ENCODE assay signal across 8 cellular contexts in the genomic region with DNA sequence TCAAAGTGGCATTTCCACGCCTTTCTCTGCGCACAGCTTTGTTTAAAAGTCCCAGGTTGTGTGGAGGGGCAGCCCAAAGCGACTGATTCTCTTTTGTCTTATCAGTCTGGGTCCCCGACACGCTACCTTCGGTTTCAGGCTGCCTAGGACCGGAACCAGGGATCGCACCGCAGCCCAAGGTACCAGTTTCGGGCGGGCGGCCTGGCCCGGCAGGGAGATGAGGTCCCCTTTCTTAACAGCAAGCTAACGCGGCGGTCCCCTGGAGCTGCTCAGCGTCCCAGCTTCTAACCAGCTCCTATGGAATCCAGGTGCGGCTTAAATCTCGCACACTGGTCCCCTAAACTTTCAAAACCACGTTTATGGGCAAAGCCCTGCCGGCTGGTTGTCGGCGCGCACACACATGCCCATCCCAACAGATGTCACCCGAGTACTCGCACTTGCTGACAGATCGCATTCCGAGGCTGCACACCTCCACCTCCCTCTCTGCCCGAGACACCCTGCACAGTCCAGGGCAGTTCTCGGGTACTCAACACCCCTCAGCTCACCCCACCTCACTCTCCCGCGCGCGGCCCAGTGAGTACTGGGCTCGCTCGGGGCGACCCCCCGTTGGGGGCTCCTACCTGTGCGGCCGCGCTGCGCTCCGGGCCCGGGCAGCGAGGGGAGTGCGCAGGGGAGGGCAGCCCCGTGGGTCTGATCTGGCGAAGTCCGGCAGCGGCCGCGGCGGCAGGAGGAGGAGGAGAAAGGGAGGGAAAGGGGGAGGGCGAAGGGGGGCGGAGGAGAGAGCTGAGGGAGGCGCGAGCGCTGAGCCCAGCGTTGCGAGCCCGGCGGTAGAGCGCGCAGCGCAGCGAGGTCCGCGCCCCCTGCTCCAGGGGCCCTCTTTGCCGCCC. TPM values are rescaled to one million over a fixed set of nuclear protein-coding genes. Genes with fewer than 3 reads are reported as not detected.
DNase-seq lines count a peak whose midpoint lies in the region; ATAC-seq, FAIRE-seq and TF ChIP-seq lines count a peak whose summit lies in the region.

A gene with protein sequence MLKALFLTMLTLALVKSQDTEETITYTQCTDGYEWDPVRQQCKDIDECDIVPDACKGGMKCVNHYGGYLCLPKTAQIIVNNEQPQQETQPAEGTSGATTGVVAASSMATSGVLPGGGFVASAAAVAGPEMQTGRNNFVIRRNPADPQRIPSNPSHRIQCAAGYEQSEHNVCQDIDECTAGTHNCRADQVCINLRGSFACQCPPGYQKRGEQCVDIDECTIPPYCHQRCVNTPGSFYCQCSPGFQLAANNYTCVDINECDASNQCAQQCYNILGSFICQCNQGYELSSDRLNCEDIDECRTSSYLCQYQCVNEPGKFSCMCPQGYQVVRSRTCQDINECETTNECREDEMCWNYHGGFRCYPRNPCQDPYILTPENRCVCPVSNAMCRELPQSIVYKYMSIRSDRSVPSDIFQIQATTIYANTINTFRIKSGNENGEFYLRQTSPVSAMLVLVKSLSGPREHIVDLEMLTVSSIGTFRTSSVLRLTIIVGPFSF (minus strand): TSS at position 692 of the 887 bp plus-strand sequence. CDS start 1,342 bp downstream, outside the sequence.

- FAIRE-seq in small intestine (lab: Jason Lieb, UNC) = no peak

- H3K27me3 Mint-ChIP-seq in endodermal cell (ENCODE audit: insufficient read depth) (peaks cover 52% of the 10 kb centered on the region), type B pancreatic cell (peaks cover 51% of the 10 kb centered on the region)
- H3K27me3 Mint-ChIP-seq in activated CD4-positive, alpha-beta memory T cell treated with anti-CD3 and anti-CD28 coated beads, Interleukin-2, amount 10 ng/mL, durations not matched to agents 7 days and 5 days = peaks cover 40% of the 10 kb centered on the region

- H3K36me3 ChIP-seq in GM06990 (ENCODE audit: control insufficient read depth, insufficient read depth, low read length) (no peaks in the 10 kb centered on the region), endodermal cell (ENCODE audit: control insufficient read depth, insufficient read depth, low read length) (no peaks in the 10 kb centered on the region), mesenchymal stem cell (ENCODE audit: control insufficient read depth in 1 of 2, insufficient read depth in 2 of 2, low read depth in 1 of 2, low read length in 2 of 2) (peaks cover 0 to 25% of the 10 kb centered on the region in 2 experiments), small intestine (ENCODE audit: control insufficient read depth in 2 of 2, insufficient read depth in 2 of 2, low read length in 2 of 2) (no peaks in the 10 kb centered on the region)

- H3K9me3 ChIP-seq in endodermal cell (ENCODE audit: control insufficient read depth, low read length) (no peaks in the 10 kb centered on the region), mesenchymal stem cell (ENCODE audit: control insufficient read depth, low read length) (no peaks in the 10 kb centered on the region), small intestine (ENCODE audit: control insufficient read depth, low read depth) (no peaks in the 10 kb centered on the region)

- H3K4me2 ChIP-seq in mesenchymal stem cell (ENCODE audit: low read length, poor library complexity, severe bottlenecking) = peak within 1 kb of the TSS; percentile 98

- TF ChIP-seq CTCF in GM06990 (IDR thresholded peaks at IDR 0.05; ENCODE audit: insufficient read depth, low read length, poor library complexity, severe bottlenecking) (no peak), endodermal cell (conservative IDR thresholded peaks at IDR 0.05) (no peak), type B pancreatic cell (conservative IDR thresholded peaks at IDR 0.05) (no peak)

- no peaks in the 10 kb centered on the region for H3K4me1 ChIP-seq in endodermal cell (ENCODE audit: control insufficient read depth, insufficient read depth, low read length)
- H3K4me1 ChIP-seq in mesenchymal stem cell (ENCODE audit: control insufficient read depth, insufficient read depth, low read depth, low read length) = peaks cover 8% of the 10 kb centered on the region
- no peaks in the 10 kb centered on the region for H3K4me1 ChIP-seq in small intestine (ENCODE audit: control insufficient read depth in 2 of 2, insufficient read depth in 1 of 2, low read depth in 1 of 2, low read length in 1 of 2)

- H3K27ac Mint-ChIP-seq in endodermal cell = no peak within 1 kb of the TSS
- H3K27ac Mint-ChIP-seq in type B pancreatic cell = peak within 1 kb of the TSS; percentile 91
- H3K27ac Mint-ChIP-seq in activated CD4-positive, alpha-beta memory T cell treated with anti-CD3 and anti-CD28 coated beads, Interleukin-2, amount 10 ng/mL, durations not matched to agents 7 days and 5 days = no peak within 1 kb of the TSS

- peak within 1 kb of the TSS; percentile 91 for H2AFZ ChIP-seq in mesenchymal stem cell (ENCODE audit: low read depth, low read length)

- peak within 1 kb of the TSS; percentile 66 for H2BK120ac ChIP-seq in mesenchymal stem cell (ENCODE audit: low read depth, low read length)

- H3K4me1 Mint-ChIP-seq in endodermal cell (peaks cover 10% of the 10 kb centered on the region), type B pancreatic cell (ENCODE audit: unreplicated experiment) (peaks cover 9% of the 10 kb centered on the region)
- peaks cover 1% of the 10 kb centered on the region for H3K4me1 Mint-ChIP-seq in activated CD4-positive, alpha-beta memory T cell treated with anti-CD3 and anti-CD28 coated beads, Interleukin-2, amount 10 ng/mL, durations not matched to agents 7 days and 5 days

- H3K27me3 ChIP-seq in GM06990 (replicated peaks; ENCODE audit: control insufficient read depth, insufficient read depth, low read length) = no peaks in the 10 kb centered on the region; the same call in 1 of the 2 replicates
- peaks cover 59% of the 10 kb centered on the region for H3K27me3 ChIP-seq in endodermal cell (ENCODE audit: control insufficient read depth, insufficient read depth, low read length, poor library complexity, severe bottlenecking)
- H3K27me3 ChIP-seq in mesenchymal stem cell (ENCODE audit: control insufficient read depth in 1 of 2, insufficient read depth in 1 of 2, low read length in 2 of 2) = peaks cover 13 to 20% of the 10 kb centered on the region in 2 experiments
- H3K27me3 ChIP-seq in small intestine (ENCODE audit: control insufficient read depth in 2 of 2, insufficient read depth in 2 of 2, low read length in 2 of 2) = peaks cover 0 to 5% of the 10 kb centered on the region in 2 donors

- H3K23ac ChIP-seq in mesenchymal stem cell (ENCODE audit: low read length in 2 of 2) = peak within 1 kb of the TSS in 1 of 2 experiments; percentile 50

- peak within 1 kb of the TSS in 1 of 2 experiments; percentile 93 for H3K14ac ChIP-seq in mesenchymal stem cell (ENCODE audit: low read length in 2 of 2)

- H3K18ac ChIP-seq in mesenchymal stem cell (ENCODE audit: low read depth in 1 of 2, low read length in 2 of 2) = peak within 1 kb of the TSS; percentile 77 to 92

- CTCF ChIA-PET in activated CD4-positive, alpha-beta memory T cell treated with anti-CD3 and anti-CD28 coated beads, Interleukin-2, amount 10 ng/mL, durations not matched to agents 7 days and 5 days (lab: Charles Lee) = no interaction called here

- POLR2A ChIA-PET in activated CD4-positive, alpha-beta memory T cell treated with anti-CD3 and anti-CD28 coated beads, Interleukin-2, amount 10 ng/mL, durations not matched to agents 7 days and 5 days (lab: Charles Lee) = no interaction called here

- H2BK12ac ChIP-seq in mesenchymal stem cell (ENCODE audit: low read length in 2 of 2) = peak within 1 kb of the TSS; percentile 63 to 90

- H4K91ac ChIP-seq in mesenchymal stem cell (ENCODE audit: low read length) = no peak within 1 kb of the TSS

- H3K27ac ChIP-seq in endodermal cell (ENCODE audit: low read depth, low read length) (no peak within 1 kb of the TSS), mesenchymal stem cell (ENCODE audit: low read length, poor library complexity, severe bottlenecking) (no peak within 1 kb of the TSS), small intestine (ENCODE audit: low read depth in 1 of 2, low read length in 1 of 2) (peak within 1 kb of the TSS in 1 of 2 donors; percentile 34)

- H3K9ac ChIP-seq in endodermal cell (ENCODE audit: extremely low read depth, low read length, poor library complexity, severe bottlenecking) = no peak within 1 kb of the TSS
- H3K9ac ChIP-seq in mesenchymal stem cell (ENCODE audit: low read length) = peak within 1 kb of the TSS; percentile 89

- H3K9me3 Mint-ChIP-seq in endodermal cell = no peaks in the 10 kb centered on the region
- no peaks in the 10 kb centered on the region for H3K9me3 Mint-ChIP-seq in type B pancreatic cell
- H3K9me3 Mint-ChIP-seq in activated CD4-positive, alpha-beta memory T cell treated with anti-CD3 and anti-CD28 coated beads, Interleukin-2, amount 10 ng/mL, durations not matched to agents 7 days and 5 days = no peaks in the 10 kb centered on the region

- H3K4me3 ChIP-seq in GM06990 (replicated peaks; ENCODE audit: low read depth, low read length) (peak within 1 kb of the TSS; percentile 38), endodermal cell (ENCODE audit: low read length) (peak within 1 kb of the TSS; percentile 82), mesenchymal stem cell (ENCODE audit: insufficient read depth in 1 of 2, low read depth in 1 of 2, low read length in 2 of 2) (peak within 1 kb of the TSS; percentile 62 to 94), small intestine (ENCODE audit: low read depth in 1 of 2, low read length in 2 of 2) (peak within 1 kb of the TSS in 1 of 2 donors; percentile 9)

- H3K79me1 ChIP-seq in mesenchymal stem cell (replicated peaks; ENCODE audit: low read length, poor library complexity, severe bottlenecking) = no peaks in the 10 kb centered on the region

- H3K36me3 Mint-ChIP-seq in endodermal cell (ENCODE audit: low read depth) (no peaks in the 10 kb centered on the region), type B pancreatic cell (no peaks in the 10 kb centered on the region)
- no peaks in the 10 kb centered on the region for H3K36me3 Mint-ChIP-seq in activated CD4-positive, alpha-beta memory T cell treated with anti-CD3 and anti-CD28 coated beads, Interleukin-2, amount 10 ng/mL, durations not matched to agents 7 days and 5 days (ENCODE audit: low read depth)

- H2BK5ac ChIP-seq in mesenchymal stem cell (ENCODE audit: low read depth, low read length, poor library complexity, severe bottlenecking) = no peak within 1 kb of the TSS

- no peak within 1 kb of the TSS for H2AK5ac ChIP-seq in mesenchymal stem cell (ENCODE audit: low read length, severe bottlenecking)

- peak within 1 kb of the TSS; percentile 85 for H4K8ac ChIP-seq in mesenchymal stem cell (ENCODE audit: low read length)

- DNase-seq in GM06990 (ENCODE audit: extremely low read depth, insufficient read length) = peak; percentile 36
- DNase-seq in NCI-H82 treated with DMSO at 0.1 percent for 48 hours (lab: John Stamatoyannopoulos, UW; ENCODE audit: unreplicated experiment) = peak; percentile 28
- DNase-seq in endodermal cell = peak; percentile 89
- DNase-seq in mesenchymal stem cell = peak; percentile 73
- DNase-seq in type B pancreatic cell (ENCODE audit: extremely low spot score, unreplicated experiment) = peak; percentile 73
- DNase-seq in small intestine = no peak
- DNase-seq in activated CD4-positive, alpha-beta memory T cell treated with anti-CD3 and anti-CD28 coated beads, Interleukin-2, amount 10 ng/mL, durations not matched to agents 7 days and 5 days = no peak

- ATAC-seq in HG02642 (IDR thresholded peaks at IDR 0.05; ENCODE audit: poor library complexity, unreplicated experiment) = peak; percentile 67

- WGBS in endodermal cell (ENCODE audit: insufficient coverage in 1 of 2, insufficient read length in 1 of 2), 2 experiments = 1 to 2% methylated on average over 11 to 69 of the region's 69 CpGs
- under 1% methylated on average over 52 of the region's 69 CpGs for WGBS in mesenchymal stem cell
- whole genome bisulfite sequencing in small intestine, 3 donors = 3 to 4% (median 4%) methylated on average over 44 to 69 of the region's 69 CpGs

- H3K4me3 Mint-ChIP-seq in endodermal cell = peak within 1 kb of the TSS; percentile 68
- H3K4me3 Mint-ChIP-seq in type B pancreatic cell = peak within 1 kb of the TSS; percentile 88
- H3K4me3 Mint-ChIP-seq in activated CD4-positive, alpha-beta memory T cell treated with anti-CD3 and anti-CD28 coated beads, Interleukin-2, amount 10 ng/mL, durations not matched to agents 7 days and 5 days = no peak within 1 kb of the TSS

- H2BK15ac ChIP-seq in mesenchymal stem cell (ENCODE audit: low read depth, poor library complexity, severe bottlenecking) = peak within 1 kb of the TSS; percentile 48

- peak within 1 kb of the TSS; percentile 68 to 80 for H3K4ac ChIP-seq in mesenchymal stem cell (ENCODE audit: low read depth in 1 of 2, low read length in 2 of 2)

RNA-seq across cellular contexts. Expression of the gene that starts here (rescaled TPM):
- total RNA-seq in endodermal cell (1 to 10 TPM; 2.6 to 3.3 TPM), type B pancreatic cell (ENCODE audit: low replicate concordance) (92.5 and 344 TPM in 2 replicates)
- polyA plus RNA-seq in endodermal cell (2013, experiment 1 of 2) = 10.0 TPM
- polyA plus RNA-seq in endodermal cell (2013, experiment 2 of 2) = 11.8 TPM
- polyA plus RNA-seq in mesenchymal stem cell (2013, experiment 1 of 2) = 351 TPM
- 352 TPM for polyA plus RNA-seq in mesenchymal stem cell (2013, experiment 2 of 2)
- 10 to 100 TPM in 1 of 3 donors, 1 to 10 TPM in 1, under 1 TPM in 1; 0.89 to 50.1 (median 5.9) TPM for polyA plus RNA-seq in small intestine
- total RNA-seq in activated CD4-positive, alpha-beta memory T cell treated with anti-CD3 and anti-CD28 coated beads, Interleukin-2, amount 10 ng/mL, durations not matched to agents 7 days and 5 days = not detected

Comparison
In these comparisons a context has a peak if more than half of its experiments do, and no peak if none do; other contexts are left out.
1. RNA of the gene that starts here (total RNA-seq): 92.5 to 344 TPM in type B pancreatic cell; 2.6 to 3.3 TPM in endodermal cell and not detected in activated CD4-positive, alpha-beta memory T cell treated with anti-CD3 and anti-CD28 coated beads, Interleukin-2, amount 10 ng/mL, durations not matched to agents 7 days and 5 days; every median in the first group is over 10 times any median in the second.
2. DNase-seq: peak in GM06990 (single experiment), NCI-H82 treated with DMSO at 0.1 percent for 48 hours (single experiment), endodermal cell (single experiment), mesenchymal stem cell (single experiment) and type B pancreatic cell (single experiment); none in small intestine (single experiment) and activated CD4-positive, alpha-beta memory T cell treated with anti-CD3 and anti-CD28 coated beads, Interleukin-2, amount 10 ng/mL, durations not matched to agents 7 days and 5 days (single experiment).